In genomic region chr3:188400494-188401243, GRCh38 we compare ENCODE assay signal across 8 cellular contexts.
DNase-seq lines count a peak whose midpoint lies in the region; ATAC-seq and TF ChIP-seq lines count a peak whose summit lies in the region.

No MANE protein-coding gene starts in this region.

- H3K27ac ChIP-seq in neural progenitor cell (no peak overlapping the region), brain microvascular endothelial cell (no peak overlapping the region)

- H3K36me3 ChIP-seq in neural progenitor cell (no peaks in the 10 kb centered on the region), brain microvascular endothelial cell (replicated peaks) (no peaks in the 10 kb centered on the region)

- no peaks in the 10 kb centered on the region for H4K20me1 ChIP-seq in neural progenitor cell (ENCODE audit: low read depth)

- peaks cover 0 to 9% of the 10 kb centered on the region in 2 donors for H3K9me3 Mint-ChIP-seq in activated naive CD4-positive, alpha-beta T cell treated with anti-CD3 and anti-CD28 coated beads, Interleukin-2, amount 50 U/mL, for 72 hours
- peaks cover 10 to 11% of the 10 kb centered on the region in 2 donors for H3K9me3 Mint-ChIP-seq in stimulated activated naive CD8-positive, alpha-beta T cell treated with anti-CD3 and anti-CD28 coated beads, Interleukin-15, amount 100 ng/mL, for 72 hours
- H3K9me3 Mint-ChIP-seq in neural progenitor cell: no peaks in the 10 kb centered on the region

- no peaks in the 10 kb centered on the region for H3K27me3 Mint-ChIP-seq in stimulated activated naive CD8-positive, alpha-beta T cell treated with anti-CD3 and anti-CD28 coated beads, Interleukin-15, amount 100 ng/mL, for 72 hours
- H3K27me3 Mint-ChIP-seq in neural progenitor cell (ENCODE audit: insufficient read depth, low read depth): no peaks in the 10 kb centered on the region

- peak overlapping the region in 1 of 2 donors; percentile 19 for H3K27ac Mint-ChIP-seq in activated naive CD4-positive, alpha-beta T cell treated with anti-CD3 and anti-CD28 coated beads, Interleukin-2, amount 50 U/mL, for 72 hours
- H3K27ac Mint-ChIP-seq in stimulated activated naive CD8-positive, alpha-beta T cell treated with anti-CD3 and anti-CD28 coated beads, Interleukin-15, amount 100 ng/mL, for 72 hours: peak overlapping the region; percentile 7 to 74
- no peak overlapping the region for H3K27ac Mint-ChIP-seq in neural progenitor cell

- TF ChIP-seq CTCF in neural progenitor cell (IDR thresholded peaks at IDR 0.05) (no peak), brain microvascular endothelial cell (IDR thresholded peaks at IDR 0.05; ENCODE audit: low read depth, low read length, missing control alignments) (no peak)

- H3K4me2 ChIP-seq in neural progenitor cell: no peak overlapping the region

- peak in 1 of 2 donors; percentile 21 for DNase-seq in activated naive CD4-positive, alpha-beta T cell treated with anti-CD3 and anti-CD28 coated beads, Interleukin-2, amount 50 U/mL, for 72 hours (ENCODE audit: low spot score in 2 of 2)
- DNase-seq in activated naive CD4-positive, alpha-beta T cell treated with anti-CD3 and anti-CD28 coated beads, Interleukin-2, amount 50 U/mL, for 16 hours: no peak
- peak; percentile 22 for DNase-seq in SK-MEL-5 (ENCODE audit: low read depth, low spot score)
- DNase-seq in stimulated activated naive CD8-positive, alpha-beta T cell treated with anti-CD3 and anti-CD28 coated beads, Interleukin-15, amount 100 ng/mL, for 72 hours: peak in 1 of 2 donors; percentile 46
- no peak for DNase-seq in neural progenitor cell (ENCODE audit: low spot score)
- DNase-seq in brain microvascular endothelial cell: no peak
- DNase-seq in NCI-H2107 (lab: John Stamatoyannopoulos, UW): no peak

- no peak overlapping the region for H3K9ac ChIP-seq in neural progenitor cell

- H3K9me3 ChIP-seq in neural progenitor cell (ENCODE audit: low read depth): no peaks in the 10 kb centered on the region

- H3K36me3 Mint-ChIP-seq in activated naive CD4-positive, alpha-beta T cell treated with anti-CD3 and anti-CD28 coated beads, Interleukin-2, amount 50 U/mL, for 72 hours: peaks cover 7 to 29% of the 10 kb centered on the region in 2 donors
- peaks cover 2% of the 10 kb centered on the region for H3K36me3 Mint-ChIP-seq in neural progenitor cell

- no peak overlapping the region for H3K4me3 ChIP-seq in neural progenitor cell
- no peak overlapping the region for H3K4me3 ChIP-seq in brain microvascular endothelial cell (ENCODE audit: low read depth, low read length)

- H3K4me1 Mint-ChIP-seq in stimulated activated naive CD8-positive, alpha-beta T cell treated with anti-CD3 and anti-CD28 coated beads, Interleukin-15, amount 100 ng/mL, for 72 hours: peaks cover 82% of the 10 kb centered on the region
- no peaks in the 10 kb centered on the region for H3K4me1 Mint-ChIP-seq in neural progenitor cell

- in situ Hi-C loops in SK-MEL-5 (cut with HindIII; ENCODE audit: low pct_unique_long_range_greater_than_20kb, low sequenced_read_pairs): loop anchor here (25.0 kb wide), 1 partner anchor 663 kb away; the partner anchor contains the start of gene BCL6
- in situ Hi-C loops in brain microvascular endothelial cell (cut with HindIII; ENCODE audit: low pct_ligation_motif_present, low sequenced_read_pairs): no loop called here

- peak overlapping the region; percentile 36 to 40 for H3K4me3 Mint-ChIP-seq in stimulated activated naive CD8-positive, alpha-beta T cell treated with anti-CD3 and anti-CD28 coated beads, Interleukin-15, amount 100 ng/mL, for 72 hours
- no peak overlapping the region for H3K4me3 Mint-ChIP-seq in neural progenitor cell

- H3F3A ChIP-seq in neural progenitor cell (ENCODE audit: low read depth): no peaks in the 10 kb centered on the region

- H3K27me3 ChIP-seq in neural progenitor cell (no peaks in the 10 kb centered on the region), brain microvascular endothelial cell (replicated peaks) (no peaks in the 10 kb centered on the region)

- no peak overlapping the region for H2AFZ ChIP-seq in neural progenitor cell (replicated peaks)

- ATAC-seq in activated naive CD4-positive, alpha-beta T cell treated with anti-CD3 and anti-CD28 coated beads, Interleukin-2, amount 50 U/mL, for 72 hours: peak; percentile 60 to 85
- peak; percentile 90 for ATAC-seq in HG02943 (IDR thresholded peaks at IDR 0.05; ENCODE audit: low read depth, unreplicated experiment)
- peak; percentile 91 for ATAC-seq in stimulated activated naive CD8-positive, alpha-beta T cell treated with anti-CD3 and anti-CD28 coated beads, Interleukin-15, amount 100 ng/mL, for 72 hours

- peaks cover 3% of the 10 kb centered on the region for H3K4me1 ChIP-seq in neural progenitor cell

- no peaks in the 10 kb centered on the region for H3K79me2 ChIP-seq in neural progenitor cell (ENCODE audit: low read depth)
